19 cellular contexts compared by ENCODE assay signal in genomic region chr7:48309720-48310119, GRCh38.
"Had no signal": no experiment of that assay in that cellular context is flagged by ENCODE, and none has a peak within 500 bp of the region (broad histone marks: within the 10 kb centered on the region; RNA-seq: fewer than 3 reads in every experiment).

No MANE protein-coding gene starts in this region.

- H3K36me3 ChIP-seq: esophagus squamous epithelium, gastrocnemius medialis, heart right ventricle, lower lobe of right lung had no signal

- H3K4me3 Mint-ChIP-seq: mesothelial cell of epicardium had no signal

- H3K9me3 ChIP-seq: esophagus squamous epithelium, gastrocnemius medialis, heart right ventricle, left lung, lower lobe of right lung, mucosa of descending colon had no signal

- H3K27ac ChIP-seq: coronary artery, dorsolateral prefrontal cortex, esophagus squamous epithelium, gastrocnemius medialis, heart right ventricle, left lung, lower lobe of right lung had no signal

- DNase-seq: dermis blood vessel endothelial cell; dorsolateral prefrontal cortex; effector CD4-positive, alpha-beta T cell; effector memory CD4-positive, alpha-beta T cell; esophagus squamous epithelium; foreskin fibroblast; foreskin melanocyte; gastrocnemius medialis; glutamatergic neuron; head of caudate nucleus; heart right ventricle; left cardiac atrium; left lung; left ventricle myocardium superior; lower lobe of right lung; mesenchymal stem cell; mucosa of descending colon had no signal

- H3K27me3 ChIP-seq: esophagus squamous epithelium, gastrocnemius medialis, left lung had no signal

- H3K4me1 Mint-ChIP-seq: mesothelial cell of epicardium had no signal

- H3K4me1 ChIP-seq: gastrocnemius medialis, heart right ventricle, left lung, lower lobe of right lung had no signal

- H3K9me3 Mint-ChIP-seq: mesothelial cell of epicardium had no signal

- ATAC-seq: gastrocnemius medialis, heart right ventricle, left cardiac atrium, left lung, left ventricle myocardium superior, mucosa of descending colon had no signal

- H3K4me3 ChIP-seq: coronary artery, dorsolateral prefrontal cortex, esophagus squamous epithelium, gastrocnemius medialis, heart right ventricle, left lung, lower lobe of right lung, mucosa of descending colon had no signal

- H3K27ac Mint-ChIP-seq: mesothelial cell of epicardium had no signal
